In genomic region chr22:35601743-35602633, GRCh38 we compare ENCODE assay signal across 11 cellular contexts.
DNase-seq lines count a peak whose midpoint lies in the region; ATAC-seq and FAIRE-seq lines count a peak whose summit lies in the region.
"Had no signal": no experiment of that assay in that cellular context is flagged by ENCODE, and none has a peak within 500 bp of the region (broad histone marks: within the 10 kb centered on the region; RNA-seq: fewer than 3 reads in every experiment).

No MANE protein-coding gene starts in this region.

- ATAC-seq in stimulated activated naive CD8-positive, alpha-beta T cell treated with anti-CD3 and anti-CD28 coated beads, Interleukin-15, amount 100 ng/mL, for 72 hours, result peak; percentile 57
- ATAC-seq in stimulated activated naive CD8-positive, alpha-beta T cell treated with anti-CD3 and anti-CD28 coated beads, Interleukin-15, Interleukin-2, amounts not matched to agents 100 U/mL and 50 U/mL, for 24 hours, result no peak
- ATAC-seq in HG02884 (IDR thresholded peaks at IDR 0.05; ENCODE audit: unreplicated experiment), result no peak
- no peak for ATAC-seq in HG03521 (IDR thresholded peaks at IDR 0.05; ENCODE audit: unreplicated experiment)

- peak in 1 of 2 donors; percentile 7 for DNase-seq in stimulated activated naive CD8-positive, alpha-beta T cell treated with anti-CD3 and anti-CD28 coated beads, Interleukin-15, amount 100 ng/mL, for 72 hours
- no peak for DNase-seq in stimulated activated naive CD8-positive, alpha-beta T cell treated with anti-CD3 and anti-CD28 coated beads, Interleukin-15, Interleukin-2, amounts not matched to agents 100 U/mL and 50 U/mL, for 24 hours
- DNase-seq in SIG-M5 treated with dmso at 0.1 percent for 504 hours (lab: John Stamatoyannopoulos, UW; ENCODE audit: unreplicated experiment) (peak; percentile 85), glomerular visceral epithelial cell (ENCODE audit: extremely low spot score) (peak; percentile 88), urothelium cell line (ENCODE audit: low spot score) (peak; percentile 50), NCI-H82 (lab: John Stamatoyannopoulos, UW) (no peak)
- DNase-seq: activated effector memory CD4-positive, alpha-beta T cell treated with anti-CD3 and anti-CD28 coated beads, Interleukin-2, amount 50 U/mL, for 16 hours; Caco-2; stimulated activated naive CD4-positive, alpha-beta T cell had no signal

- no peaks in the 10 kb centered on the region for H3K9me3 Mint-ChIP-seq in stimulated activated naive CD8-positive, alpha-beta T cell treated with anti-CD3 and anti-CD28 coated beads, Interleukin-15, amount 100 ng/mL, for 72 hours

- H3K4me1 Mint-ChIP-seq in stimulated activated naive CD8-positive, alpha-beta T cell treated with anti-CD3 and anti-CD28 coated beads, Interleukin-15, amount 100 ng/mL, for 72 hours, result no peaks in the 10 kb centered on the region

- H3K27me3 Mint-ChIP-seq in stimulated activated naive CD8-positive, alpha-beta T cell treated with anti-CD3 and anti-CD28 coated beads, Interleukin-15, amount 100 ng/mL, for 72 hours, result peaks cover 10% of the 10 kb centered on the region

- no peak overlapping the region for H3K27ac Mint-ChIP-seq in stimulated activated naive CD8-positive, alpha-beta T cell treated with anti-CD3 and anti-CD28 coated beads, Interleukin-15, amount 100 ng/mL, for 72 hours

- H3K4me3 Mint-ChIP-seq in stimulated activated naive CD8-positive, alpha-beta T cell treated with anti-CD3 and anti-CD28 coated beads, Interleukin-15, amount 100 ng/mL, for 72 hours, result no peak overlapping the region

- no peak for FAIRE-seq in urothelium cell line (lab: Jason Lieb, UNC)

Comparison
In these comparisons a context has a peak if more than half of its experiments do, and no peak if none do; other contexts are left out.
1. DNase-seq: peak in SIG-M5 treated with dmso at 0.1 percent for 504 hours (single experiment), glomerular visceral epithelial cell (single experiment) and urothelium cell line (single experiment); none in stimulated activated naive CD8-positive, alpha-beta T cell treated with anti-CD3 and anti-CD28 coated beads, Interleukin-15, Interleukin-2, amounts not matched to agents 100 U/mL and 50 U/mL, for 24 hours (single experiment) and NCI-H82 (single experiment).